ENCODE assay signal across 13 cellular contexts in the genomic region with DNA sequence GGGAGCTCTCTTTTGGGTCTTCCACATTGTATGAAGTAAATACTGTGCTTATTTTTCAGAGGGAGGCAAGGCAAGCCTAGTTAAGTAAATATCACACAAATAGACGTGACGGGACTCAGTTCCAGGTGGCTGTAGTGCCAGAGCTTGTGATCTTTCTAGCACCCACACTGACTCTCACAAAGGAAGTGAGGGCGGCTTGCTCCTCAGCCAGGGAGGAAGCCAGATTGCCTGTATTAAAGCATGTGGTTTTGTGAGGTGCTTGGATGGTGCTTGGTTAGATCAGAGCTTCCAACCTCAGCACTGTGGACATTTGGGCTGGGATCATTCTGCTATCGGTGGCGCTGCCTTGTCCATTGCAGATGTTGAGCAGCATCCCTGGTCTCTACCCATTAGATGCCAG.
DNase-seq lines count a peak whose midpoint lies in the region; ATAC-seq and TF ChIP-seq lines count a peak whose summit lies in the region.
"Had no signal": no experiment of that assay in that cellular context is flagged by ENCODE, and none has a peak within 500 bp of the region (broad histone marks: within the 10 kb centered on the region; RNA-seq: fewer than 3 reads in every experiment).

No MANE protein-coding gene starts in this region.

- no peak overlapping the region for H2AFZ ChIP-seq in OCI-LY7 (ENCODE audit: low read length)

- H3K27me3 ChIP-seq in adrenal gland: no peaks in the 10 kb centered on the region
- H3K27me3 ChIP-seq: gastrocnemius medialis had no signal

- ATAC-seq in HG02571 (IDR thresholded peaks at IDR 0.05; ENCODE audit: unreplicated experiment) (peak; percentile 58), HG03460 (IDR thresholded peaks at IDR 0.05; ENCODE audit: unreplicated experiment) (peak; percentile 93)
- ATAC-seq in effector memory CD8-positive, alpha-beta T cell (replicated peaks): no peak
- ATAC-seq: gastrocnemius medialis had no signal

- POLR2A ChIA-PET in OCI-LY7 (lab: Charles Lee): interaction anchor here (0.5 kb wide), 1 partner anchor 145 kb away, joined by 3 read pairs; no protein-coding TSS in a partner anchor

- no peaks in the 10 kb centered on the region for H4K20me1 ChIP-seq in OCI-LY7 (ENCODE audit: insufficient read depth, low read length)

- no peak overlapping the region for H3K4me2 ChIP-seq in OCI-LY7 (ENCODE audit: low read length)

- no peaks in the 10 kb centered on the region for H3K79me2 ChIP-seq in OCI-LY7 (ENCODE audit: insufficient read depth, low read depth, low read length)

- no peak for TF ChIP-seq CTCF in OCI-LY7 (conservative IDR thresholded peaks at IDR 0.05; ENCODE audit: low read length)
- TF ChIP-seq CTCF in adrenal gland (IDR thresholded peaks at IDR 0.05): no peak

- H3K36me3 ChIP-seq in OCI-LY7 (ENCODE audit: insufficient read depth, low read length) (no peaks in the 10 kb centered on the region), adrenal gland (replicated peaks in 1 of 2) (no peaks in the 10 kb centered on the region)
- H3K36me3 ChIP-seq: gastrocnemius medialis had no signal

- H3K9me2 ChIP-seq in OCI-LY7 (ENCODE audit: insufficient read depth, low read length): no peaks in the 10 kb centered on the region

- H3K27ac ChIP-seq in OCI-LY7 (ENCODE audit: low read depth, low read length, poor library complexity, severe bottlenecking): no peak overlapping the region
- H3K27ac ChIP-seq in adrenal gland: no peak overlapping the region
- H3K27ac ChIP-seq: gastrocnemius medialis, skin epidermis had no signal

- 69 to 92% (median 89%) methylated on average over 5 of the region's 5 CpGs for WGBS in adrenal gland, 4 donors

- H3K27ac Mint-ChIP-seq in effector memory CD8-positive, alpha-beta T cell: no peak overlapping the region
- H3K27ac Mint-ChIP-seq: CD4-positive, CD25-positive, alpha-beta regulatory T cell had no signal

- H3K4me1 ChIP-seq in OCI-LY7 (ENCODE audit: insufficient read depth, low read length, poor library complexity, severe bottlenecking) (no peaks in the 10 kb centered on the region), adrenal gland (replicated peaks in 1 of 2) (peaks cover 7 to 13% of the 10 kb centered on the region in 2 donors)
- H3K4me1 ChIP-seq: gastrocnemius medialis had no signal

- H3K9me3 ChIP-seq in OCI-LY7 (ENCODE audit: low read length) (no peaks in the 10 kb centered on the region), adrenal gland (replicated peaks in 1 of 3) (no peaks in the 10 kb centered on the region)
- H3K9me3 ChIP-seq: gastrocnemius medialis had no signal

- H3K27me3 Mint-ChIP-seq in effector memory CD8-positive, alpha-beta T cell: peaks cover 15 to 19% of the 10 kb centered on the region in 2 donors
- H3K27me3 Mint-ChIP-seq: CD4-positive, CD25-positive, alpha-beta regulatory T cell had no signal

- intact Hi-C loops in OCI-LY7 (cut with micrococcal nuclease; ENCODE audit: unreplicated experiment) (no loop called here), adrenal gland (cut with DNase I) (no loop called here)

- no peaks in the 10 kb centered on the region for H3K36me3 Mint-ChIP-seq in effector memory CD8-positive, alpha-beta T cell (ENCODE audit: insufficient read depth)
- H3K36me3 Mint-ChIP-seq: CD4-positive, CD25-positive, alpha-beta regulatory T cell had no signal

- H3K4me3 Mint-ChIP-seq in effector memory CD8-positive, alpha-beta T cell: no peak overlapping the region
- H3K4me3 Mint-ChIP-seq: CD4-positive, CD25-positive, alpha-beta regulatory T cell had no signal

- TF ChIP-seq POLR2A in adrenal gland (IDR thresholded peaks at IDR 0.05): no peak

- H3K4me3 ChIP-seq in OCI-LY7 (ENCODE audit: low read depth, low read length, poor library complexity, severe bottlenecking) (no peak overlapping the region), adrenal gland (no peak overlapping the region)
- H3K4me3 ChIP-seq: gastrocnemius medialis, skin epidermis had no signal

- peaks cover 0 to 3% of the 10 kb centered on the region in 2 donors for H3K4me1 Mint-ChIP-seq in effector memory CD8-positive, alpha-beta T cell (ENCODE audit: low read depth in 2 of 2)

- CTCF ChIA-PET in OCI-LY7 (lab: Charles Lee; ENCODE audit: unreplicated experiment): no interaction called here

- no TSS peak for BruUV-seq in OCI-LY7 (replicated peaks; lab: Mats Ljungman, UMichigan)

- peak; percentile 4 for DNase-seq in stimulated activated CD4-positive, alpha-beta T cell treated with anti-CD3 and anti-CD28 coated beads, Interleukin-4, amount 100 ng/mL, for 24 hours
- no peak for DNase-seq in stimulated activated CD4-positive, alpha-beta T cell treated with anti-CD3 and anti-CD28 coated beads, Interleukin-12 subunit alpha, Interleukin-12 subunit beta, amount 100 ng/mL, for 4 hours
- DNase-seq in NCI-H1436 treated with DMSO at 0.1 percent for 48 hours (lab: John Stamatoyannopoulos, UW) (no peak), OCI-LY7 (ENCODE audit: low spot score) (no peak), adrenal gland (no peak)
- no peak for DNase-seq in effector memory CD8-positive, alpha-beta T cell
- DNase-seq: gastrocnemius medialis, H7, substantia nigra had no signal

- peaks cover 0 to 1% of the 10 kb centered on the region in 2 donors for H3K9me3 Mint-ChIP-seq in effector memory CD8-positive, alpha-beta T cell
- H3K9me3 Mint-ChIP-seq: CD4-positive, CD25-positive, alpha-beta regulatory T cell had no signal
